12 cellular contexts compared by ENCODE assay signal in the genomic region with DNA sequence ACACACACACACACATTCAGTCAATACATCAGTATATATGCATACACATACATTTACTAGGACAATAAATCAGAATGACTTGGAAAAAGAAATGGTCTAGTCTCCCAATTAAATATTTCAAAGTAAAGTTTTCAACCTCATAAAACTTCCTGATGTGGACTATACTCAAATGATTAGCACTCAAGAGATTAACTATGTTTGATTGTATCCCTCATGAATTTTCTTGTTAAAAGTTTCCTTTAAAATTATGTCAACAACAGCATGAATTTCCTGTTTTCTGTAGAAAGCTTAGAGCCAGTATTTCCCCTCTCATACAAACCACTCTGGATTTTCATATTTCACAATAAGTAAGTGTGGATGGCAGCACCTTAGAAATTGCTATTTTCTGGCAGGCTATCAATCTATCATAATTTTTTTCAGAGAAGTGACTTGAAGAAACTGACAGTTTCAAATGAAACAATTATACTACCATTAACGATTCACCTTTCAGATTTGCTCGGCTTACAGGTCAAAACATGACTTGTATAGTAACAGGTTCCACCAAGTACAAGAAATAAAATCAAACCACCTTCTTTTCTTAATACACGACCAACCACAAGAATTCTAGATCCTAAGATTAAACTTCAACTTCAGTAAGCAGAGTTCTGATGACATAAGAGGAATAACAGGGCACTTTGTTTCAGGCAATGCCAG. TPM values are rescaled to one million over a fixed set of nuclear protein-coding genes. Genes with fewer than 3 reads are reported as not detected.
DNase-seq lines count a peak whose midpoint lies in the region; ATAC-seq, FAIRE-seq and TF ChIP-seq lines count a peak whose summit lies in the region.
"Had no signal": no experiment of that assay in that cellular context is flagged by ENCODE, and none has a peak within 500 bp of the region (broad histone marks: within the 10 kb centered on the region; RNA-seq: fewer than 3 reads in every experiment).

No MANE protein-coding gene starts in this region.

- peak overlapping the region; percentile 13 for H3K27ac Mint-ChIP-seq in chondrocyte (ENCODE audit: unreplicated experiment)
- H3K27ac Mint-ChIP-seq in neural crest cell (ENCODE audit: unreplicated experiment), result peak overlapping the region; percentile 43

- peak; percentile 62; the same call in 2 of the 3 replicates for ATAC-seq in SK-N-SH treated with all-trans-retinoic acid at 6 μM for 48 hours
- ATAC-seq in HG03097 (IDR thresholded peaks at IDR 0.05; ENCODE audit: low FRiP score, unreplicated experiment), result no peak

- H3K9me3 Mint-ChIP-seq in chondrocyte (ENCODE audit: low read depth), result no peaks in the 10 kb centered on the region
- H3K9me3 Mint-ChIP-seq in neural crest cell, result no peaks in the 10 kb centered on the region

- no peak for DNase-seq in GM18507 (ENCODE audit: extremely low spot score, insufficient read length, low read depth)
- no peak for DNase-seq in chondrocyte (ENCODE audit: low spot score)
- no peak for DNase-seq in neural crest cell (ENCODE audit: low read depth, low spot score)
- no peak for DNase-seq in erythroblast (lab: John Stamatoyannopoulos, UW)
- no peak for DNase-seq in stimulated activated CD4-positive, alpha-beta T cell treated with anti-CD3 and anti-CD28 coated beads, Interleukin-4, amount 100 ng/mL, for 24 hours
- DNase-seq in NCI-H226, result no peak
- DNase-seq: activated CD4-positive, CD25-positive, alpha-beta regulatory T cell; NCI-H510A treated with DMSO at 0.1 percent for 48 hours; stimulated activated CD4-positive, alpha-beta T cell treated with anti-CD3 and anti-CD28 coated beads, Interleukin-4, amount 100 ng/mL, for 1 hour; substantia nigra had no signal

- TF ChIP-seq POLR2A in erythroblast (IDR thresholded peaks at IDR 0.05; ENCODE audit: low read length), result no peak

- no peaks in the 10 kb centered on the region for H3K27me3 Mint-ChIP-seq in chondrocyte (ENCODE audit: low read depth)
- H3K27me3 Mint-ChIP-seq in neural crest cell (ENCODE audit: low read depth), result no peaks in the 10 kb centered on the region

- H3K4me3 Mint-ChIP-seq in chondrocyte (ENCODE audit: unreplicated experiment), result no peak overlapping the region
- no peak overlapping the region for H3K4me3 Mint-ChIP-seq in neural crest cell

- H3K4me1 Mint-ChIP-seq in chondrocyte (ENCODE audit: low read depth) (peaks cover 15% of the 10 kb centered on the region), neural crest cell (no peaks in the 10 kb centered on the region)

- TF ChIP-seq CTCF in chondrocyte (IDR thresholded peaks at IDR 0.05) (no peak), neural crest cell (conservative IDR thresholded peaks at IDR 0.05) (no peak)

- peak; percentile 15 for FAIRE-seq in GM18507 (lab: Jason Lieb, UNC)

- peaks cover 10% of the 10 kb centered on the region for H3K36me3 Mint-ChIP-seq in chondrocyte (ENCODE audit: low read depth)
- H3K36me3 Mint-ChIP-seq in neural crest cell (ENCODE audit: low read depth), result peaks cover 7% of the 10 kb centered on the region

TF ChIP-seq in SK-N-SH treated with all-trans-retinoic acid at 6 μM for 48 hours, 23 proteins besides CTCF, POLR2A, EP300 and RAD21:
- TF ChIP-seq, protein P1, sequence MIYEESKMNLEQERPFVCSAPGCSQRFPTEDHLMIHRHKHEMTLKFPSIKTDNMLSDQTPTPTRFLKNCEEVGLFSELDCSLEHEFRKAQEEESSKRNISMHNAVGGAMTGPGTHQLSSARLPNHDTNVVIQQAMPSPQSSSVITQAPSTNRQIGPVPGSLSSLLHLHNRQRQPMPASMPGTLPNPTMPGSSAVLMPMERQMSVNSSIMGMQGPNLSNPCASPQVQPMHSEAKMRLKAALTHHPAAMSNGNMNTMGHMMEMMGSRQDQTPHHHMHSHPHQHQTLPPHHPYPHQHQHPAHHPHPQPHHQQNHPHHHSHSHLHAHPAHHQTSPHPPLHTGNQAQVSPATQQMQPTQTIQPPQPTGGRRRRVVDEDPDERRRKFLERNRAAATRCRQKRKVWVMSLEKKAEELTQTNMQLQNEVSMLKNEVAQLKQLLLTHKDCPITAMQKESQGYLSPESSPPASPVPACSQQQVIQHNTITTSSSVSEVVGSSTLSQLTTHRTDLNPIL (CRISPR knock-in tag; IDR thresholded peaks at IDR 0.05; ENCODE audit: low read depth), result no peak

RNA-seq across cellular contexts. Expression of gene ELK4, which starts 20.9 kb away (rescaled TPM):
- total RNA-seq in chondrocyte (33.0 to 37.2 TPM (median 35.6 TPM) in 3 replicates), neural crest cell (30.1 and 33.1 TPM in 2 replicates)
